Comparison of ENCODE assay signal across 12 cellular contexts in the genomic region with DNA sequence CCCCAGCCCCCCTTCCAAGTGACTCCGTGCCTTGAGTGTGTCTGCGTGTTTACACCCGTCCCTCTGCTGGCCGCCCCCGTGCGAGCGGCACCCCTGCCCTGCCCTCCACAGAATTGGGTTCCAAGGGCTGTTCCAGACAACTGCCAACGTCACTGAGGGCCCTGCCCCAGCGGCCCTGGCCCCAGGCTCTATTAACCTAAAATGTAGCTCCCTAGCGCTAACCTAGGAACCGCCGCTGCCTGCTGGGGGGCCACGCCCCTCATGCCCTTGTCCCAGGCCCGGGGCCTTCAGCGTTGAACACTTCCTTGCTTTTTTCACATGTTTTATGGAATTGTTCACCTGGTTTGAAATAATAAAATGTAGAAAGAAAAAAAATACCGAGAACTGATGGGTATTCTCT. TPM values are rescaled to one million over a fixed set of nuclear protein-coding genes. Genes with fewer than 3 reads are reported as not detected.
DNase-seq lines count a peak whose midpoint lies in the region; ATAC-seq and TF ChIP-seq lines count a peak whose summit lies in the region.
"Had no signal": no experiment of that assay in that cellular context is flagged by ENCODE, and none has a peak within 500 bp of the region (broad histone marks: within the 10 kb centered on the region; RNA-seq: fewer than 3 reads in every experiment).

No MANE protein-coding gene starts in this region.

- CTCF ChIA-PET in MCF 10A (lab: Yijun Ruan, JAX) = interaction anchor here (0.5 to 7.2 kb wide), 15 partner anchors 11 to 1892 kb away, joined by 3 to 70 read pairs (median 4); a partner anchor contains a TSS
- CTCF ChIA-PET in naive thymus-derived CD4-positive, alpha-beta T cell (lab: Charles Lee) = interaction anchor here (0.7 to 2.7 kb wide), 6 partner anchors 9 to 65 kb away, joined by 4 to 8 read pairs (median 4); a partner anchor contains a TSS

- H3K4me3 Mint-ChIP-seq in T-helper 2 cell treated with Interferon-gamma antibody and Interleukin-4, amounts not matched to agents 5 μg/mL and 100 μg/mL, for 36 hours = no peak overlapping the region
- H3K4me3 Mint-ChIP-seq in MCF 10A (ENCODE audit: unreplicated experiment) = no peak overlapping the region
- peak overlapping the region in 1 of 10 donors; percentile 29 for H3K4me3 Mint-ChIP-seq in naive thymus-derived CD4-positive, alpha-beta T cell

- H3K4me3 ChIP-seq in naive thymus-derived CD4-positive, alpha-beta T cell (ENCODE audit: low read length) = no peak overlapping the region
- H3K4me3 ChIP-seq: colonic mucosa had no signal

- peaks cover 8 to 54% (median 12%) of the 10 kb centered on the region in 3 experiments for H3K36me3 ChIP-seq in naive thymus-derived CD4-positive, alpha-beta T cell (ENCODE audit: control insufficient read depth in 2 of 3, insufficient read depth in 3 of 3, low read length in 3 of 3)

- peaks cover 6 to 8% of the 10 kb centered on the region in 2 donors for H3K4me1 ChIP-seq in naive thymus-derived CD4-positive, alpha-beta T cell (ENCODE audit: control insufficient read depth in 2 of 2, insufficient read depth in 2 of 2, low read length in 2 of 2)

- peaks cover 33% of the 10 kb centered on the region for H3K36me3 Mint-ChIP-seq in T-helper 2 cell treated with Interferon-gamma antibody and Interleukin-4, amounts not matched to agents 5 μg/mL and 100 μg/mL, for 36 hours (ENCODE audit: low read depth)
- H3K36me3 Mint-ChIP-seq in MCF 10A (ENCODE audit: insufficient read depth, unreplicated experiment) = peaks cover 22% of the 10 kb centered on the region
- H3K36me3 Mint-ChIP-seq in naive thymus-derived CD4-positive, alpha-beta T cell = peaks cover 0 to 19% (median 0%) of the 10 kb centered on the region in 5 donors

- POLR2A ChIA-PET in MCF 10A (lab: Yijun Ruan, JAX) = interaction anchor here (0.5 to 2.6 kb wide), 4 partner anchors 12 to 59 kb away, joined by 3 to 16 read pairs (median 4); a partner anchor contains a TSS
- POLR2A ChIA-PET in naive thymus-derived CD4-positive, alpha-beta T cell (lab: Charles Lee) = interaction anchor here (1.0 to 2.4 kb wide), 4 partner anchors 11 to 78 kb away, joined by 3 to 7 read pairs (median 4); no protein-coding TSS in a partner anchor

- intact Hi-C loops in MCF 10A (cut with micrococcal nuclease) = no loop called here
- intact Hi-C loops in naive thymus-derived CD4-positive, alpha-beta T cell (cut with micrococcal nuclease) = no loop called here

- peaks cover 6% of the 10 kb centered on the region for H3K4me1 Mint-ChIP-seq in T-helper 2 cell treated with Interferon-gamma antibody and Interleukin-4, amounts not matched to agents 5 μg/mL and 100 μg/mL, for 36 hours (ENCODE audit: low read depth)
- peaks cover 5% of the 10 kb centered on the region for H3K4me1 Mint-ChIP-seq in MCF 10A (ENCODE audit: insufficient read depth, unreplicated experiment)
- H3K4me1 Mint-ChIP-seq in naive thymus-derived CD4-positive, alpha-beta T cell = peaks cover 0 to 13% (median 4%) of the 10 kb centered on the region in 7 donors

- peak overlapping the region; percentile 47 for H3K27ac ChIP-seq in naive thymus-derived CD4-positive, alpha-beta T cell (ENCODE audit: low read depth, low read length)
- peak overlapping the region; percentile 100 for H3K27ac ChIP-seq in temporal lobe (ENCODE audit: low read depth, low read length)

- peak overlapping the region; percentile 49 for H3K27ac Mint-ChIP-seq in T-helper 2 cell treated with Interferon-gamma antibody and Interleukin-4, amounts not matched to agents 5 μg/mL and 100 μg/mL, for 36 hours
- H3K27ac Mint-ChIP-seq in MCF 10A (ENCODE audit: low read depth, unreplicated experiment) = peak overlapping the region; percentile 46
- peak overlapping the region in 3 of 9 donors; percentile 51 to 81 (median 63) for H3K27ac Mint-ChIP-seq in naive thymus-derived CD4-positive, alpha-beta T cell

- no peak for ATAC-seq in naive thymus-derived CD4-positive, alpha-beta T cell
- ATAC-seq in HG03469 (IDR thresholded peaks at IDR 0.05; ENCODE audit: unreplicated experiment) = no peak

- no peaks in the 10 kb centered on the region for H3K9me3 Mint-ChIP-seq in T-helper 2 cell treated with Interferon-gamma antibody and Interleukin-4, amounts not matched to agents 5 μg/mL and 100 μg/mL, for 36 hours
- no peaks in the 10 kb centered on the region for H3K9me3 Mint-ChIP-seq in MCF 10A (ENCODE audit: unreplicated experiment)
- H3K9me3 Mint-ChIP-seq in naive thymus-derived CD4-positive, alpha-beta T cell = no peaks in the 10 kb centered on the region

- H3K27me3 Mint-ChIP-seq in T-helper 2 cell treated with Interferon-gamma antibody and Interleukin-4, amounts not matched to agents 5 μg/mL and 100 μg/mL, for 36 hours (ENCODE audit: low read depth) = no peaks in the 10 kb centered on the region
- no peaks in the 10 kb centered on the region for H3K27me3 Mint-ChIP-seq in MCF 10A (ENCODE audit: insufficient read depth, unreplicated experiment)
- H3K27me3 Mint-ChIP-seq in naive thymus-derived CD4-positive, alpha-beta T cell = no peaks in the 10 kb centered on the region

- DNase-seq in T-helper 2 cell treated with Interferon-gamma antibody and Interleukin-4, amounts not matched to agents 5 μg/mL and 100 μg/mL, for 36 hours (ENCODE audit: low spot score) = no peak
- DNase-seq in T-helper 2 cell (no peak), MCF 10A (ENCODE audit: unreplicated experiment) (no peak)
- no peak for DNase-seq in naive thymus-derived CD4-positive, alpha-beta T cell
- DNase-seq in effector CD8-positive, alpha-beta T cell (lab: John Stamatoyannopoulos, UW) = no peak
- no peak for DNase-seq in activated effector memory CD4-positive, alpha-beta T cell treated with Interleukin-2 at 50 U/mL for 16 hours
- DNase-seq: colonic mucosa; NCI-H187 treated with DMSO at 0.1 percent for 48 hours; stimulated activated CD4-positive, alpha-beta T cell treated with anti-CD3 and anti-CD28 coated beads, Interleukin-4, amount 100 ng/mL, for 24 hours had no signal

- no TSS peak for BruUV-seq in MCF 10A (replicated peaks; lab: Mats Ljungman, UMichigan)

- TF ChIP-seq CTCF in MCF 10A (IDR thresholded peaks at IDR 0.05; ENCODE audit: unreplicated experiment) = no peak

- no peaks in the 10 kb centered on the region for H3K27me3 ChIP-seq in naive thymus-derived CD4-positive, alpha-beta T cell (ENCODE audit: control insufficient read depth in 2 of 2, insufficient read depth in 2 of 2, low read length in 2 of 2)
- H3K27me3 ChIP-seq: colonic mucosa had no signal

- no peaks in the 10 kb centered on the region for H3K9me3 ChIP-seq in naive thymus-derived CD4-positive, alpha-beta T cell (ENCODE audit: control insufficient read depth in 2 of 3, low read length in 3 of 3)
- H3K9me3 ChIP-seq: colonic mucosa had no signal

RNA-seq across cellular contexts. Expression of a gene that starts 10.0 kb away (rescaled TPM):
- total RNA-seq in MCF 10A (2022) (7.6 and 12.5 TPM in 2 replicates), temporal lobe (3.2 TPM)
- total RNA-seq in naive thymus-derived CD4-positive, alpha-beta T cell = 1 to 10 TPM in 3 of 5 experiments, under 1 TPM in 2; 0.73 to 3.7 (median 1.4) TPM
- not detected for polyA plus RNA-seq in naive thymus-derived CD4-positive, alpha-beta T cell

RNA-seq across cellular contexts. Expression of a gene that starts 19.9 kb away (rescaled TPM):
- 0.20 TPM in 1 of 2 replicates, not detected in the other for total RNA-seq in MCF 10A (2022)
- total RNA-seq in naive thymus-derived CD4-positive, alpha-beta T cell = not detected
- under 1 TPM in 1 of 2 donors, not detected in 1; 0.15 TPM for polyA plus RNA-seq in naive thymus-derived CD4-positive, alpha-beta T cell
- not detected for total RNA-seq in temporal lobe
- total RNA-seq: colonic mucosa, OCI-LY7 had no signal

RNA-seq across cellular contexts. Expression of a gene that starts 23.0 kb away (rescaled TPM):
- total RNA-seq in MCF 10A (2022) = 122 and 123 TPM in 2 replicates
- total RNA-seq in naive thymus-derived CD4-positive, alpha-beta T cell = 100 to 1,000 TPM; 225 to 442 (median 282) TPM
- polyA plus RNA-seq in naive thymus-derived CD4-positive, alpha-beta T cell = 100 to 1,000 TPM; 443 to 527 TPM
- total RNA-seq in temporal lobe = 83.1 TPM

RNA-seq across cellular contexts. Expression of a gene that starts 33.2 kb away (rescaled TPM):
- 135 and 182 TPM in 2 replicates for total RNA-seq in MCF 10A (2022)
- 10 to 100 TPM; 53.7 to 85.1 (median 64.7) TPM for total RNA-seq in naive thymus-derived CD4-positive, alpha-beta T cell
- polyA plus RNA-seq in naive thymus-derived CD4-positive, alpha-beta T cell = 10 to 100 TPM; 57.2 to 69.7 TPM
- 10.8 TPM for total RNA-seq in temporal lobe

RNA-seq across cellular contexts. Expression of a gene that starts 40.2 kb away (rescaled TPM):
- total RNA-seq in MCF 10A (2022) (2.3 and 4.7 TPM in 2 replicates), temporal lobe (4.9 TPM)
- total RNA-seq in naive thymus-derived CD4-positive, alpha-beta T cell = 10 to 100 TPM in 1 of 5 experiments, 1 to 10 TPM in 4; 3.4 to 10.7 (median 4.2) TPM
- 1 to 10 TPM; 2.3 to 3.3 TPM for polyA plus RNA-seq in naive thymus-derived CD4-positive, alpha-beta T cell
